Comparison of ENCODE assay signal across 8 cellular contexts in genomic region chr9:118170032-118170955, GRCh38.
A peak's percentile ranks its signal among the peaks of the same experiment; 100 is the strongest.
DNase-seq lines count a peak whose midpoint lies in the region; ATAC-seq and TF ChIP-seq lines count a peak whose summit lies in the region.

No MANE protein-coding gene starts in this region.

- DNase-seq in NB4 (ENCODE audit: low read depth) = peak; percentile 35
- DNase-seq in SW480 (ENCODE audit: low spot score) = peak; percentile 53
- peak; percentile 74 to 90 for DNase-seq in hippocampal formation (lab: John Stamatoyannopoulos, UW)
- DNase-seq in superior temporal gyrus (ENCODE audit: extremely low spot score) = peak; percentile 94
- no peak for DNase-seq in activated T-cell treated with anti-CD3 and anti-CD28 coated beads, Interleukin-2, amount 50 U/mL, for 1 hour

- no peak overlapping the region for H3K4me3 ChIP-seq in NB4 (ENCODE audit: low read depth, low read length)

- peak; percentile 65; the same call in 2 of the 3 replicates for TF ChIP-seq CTCF in GM12872 (IDR thresholded peaks at IDR 0.05; ENCODE audit: insufficient read depth, low read depth, low read length)
- TF ChIP-seq CTCF in NB4 (IDR thresholded peaks at IDR 0.05; ENCODE audit: low read depth, low read length) = peak; percentile 46

- ATAC-seq in GM18867 (IDR thresholded peaks at IDR 0.05; ENCODE audit: unreplicated experiment) (no peak), GM19397 (IDR thresholded peaks at IDR 0.05; ENCODE audit: unreplicated experiment) (no peak)

- TF ChIP-seq POLR2A in NB4 (IDR thresholded peaks at IDR 0.05; ENCODE audit: extremely low read depth, insufficient read length) = no peak
